In genomic region chr4:145298885-145299284, GRCh38 we compare ENCODE assay signal across 10 cellular contexts.
DNase-seq lines count a peak whose midpoint lies in the region; ATAC-seq, FAIRE-seq and TF ChIP-seq lines count a peak whose summit lies in the region.
"Had no signal": no experiment of that assay in that cellular context is flagged by ENCODE, and none has a peak within 500 bp of the region (broad histone marks: within the 10 kb centered on the region; RNA-seq: fewer than 3 reads in every experiment).

No MANE protein-coding gene starts in this region.

- DNase-seq in LoVo (ENCODE audit: low spot score) = peak; percentile 18
- DNase-seq in endothelial cell of umbilical vein (ENCODE audit: low read depth, low spot score) = peak; percentile 30
- DNase-seq in heart left ventricle = no peak
- no peak for DNase-seq in NOMO-1 treated with DMSO at 0.1 percent for 48 hours (lab: John Stamatoyannopoulos, UW; ENCODE audit: unreplicated experiment)
- DNase-seq in GM19239 (ENCODE audit: insufficient read length, low spot score) = no peak
- no peak for DNase-seq in SIG-M5 (lab: John Stamatoyannopoulos, UW)

- H3K4me2 ChIP-seq in endothelial cell of umbilical vein (ENCODE audit: insufficient read depth, low read length) = no peak overlapping the region
- H3K4me2 ChIP-seq: GM23338 had no signal

- TF ChIP-seq CTCF in endothelial cell of umbilical vein (IDR thresholded peaks at IDR 0.05; ENCODE audit: extremely low read depth in 1 of 2, insufficient read depth in 1 of 2, low read depth in 1 of 2, low read length in 2 of 2) (no peak), heart left ventricle (IDR thresholded peaks at IDR 0.05) (no peak)

- no peak overlapping the region for H2AFZ ChIP-seq in endothelial cell of umbilical vein (ENCODE audit: low read depth, low read length)
- H2AFZ ChIP-seq: GM23338 had no signal

- H4K20me1 ChIP-seq in endothelial cell of umbilical vein (replicated peaks; ENCODE audit: control insufficient read depth, extremely low read depth, insufficient read depth, low read length) = no peaks in the 10 kb centered on the region

- no peaks in the 10 kb centered on the region for H3K9me1 ChIP-seq in endothelial cell of umbilical vein (replicated peaks; ENCODE audit: control insufficient read depth, extremely low read depth, insufficient read depth, low read length)

- no peak overlapping the region for H3K4me3 ChIP-seq in endothelial cell of umbilical vein (replicated peaks in 1 of 3; ENCODE audit: insufficient read depth in 1 of 3, low read depth in 1 of 3, low read length in 3 of 3)
- H3K4me3 ChIP-seq in heart left ventricle = no peak overlapping the region
- H3K4me3 ChIP-seq: GM23338, lung had no signal

- dilution Hi-C loops in endothelial cell of umbilical vein (cut with MboI; ENCODE audit: extremely low pct_ligation_motif_present, low sequenced_read_pairs) = no loop called here

- 51 to 62% (median 53%) methylated on average over 2 of the region's 2 CpGs for WGBS in heart left ventricle, 4 donors

- intact Hi-C loops in endothelial cell of umbilical vein (cut with micrococcal nuclease) = no loop called here
- intact Hi-C loops in heart left ventricle (cut with DNase I) = no loop called here

- H3K27ac ChIP-seq in endothelial cell of umbilical vein (ENCODE audit: insufficient read depth, low read depth, low read length) (no peak overlapping the region), heart left ventricle (no peak overlapping the region)

- H3K79me2 ChIP-seq in endothelial cell of umbilical vein (ENCODE audit: control insufficient read depth, insufficient read depth, low read length) = no peaks in the 10 kb centered on the region

- H3K27me3 ChIP-seq in endothelial cell of umbilical vein (ENCODE audit: control insufficient read depth in 2 of 2, insufficient read depth in 2 of 2, low read length in 2 of 2) (peaks cover 0 to 4% of the 10 kb centered on the region in 2 experiments), heart left ventricle (no peaks in the 10 kb centered on the region)

- no TSS peak for BruUV-seq in endothelial cell of umbilical vein (replicated peaks; lab: Mats Ljungman, UMichigan)

- H3K36me3 ChIP-seq in endothelial cell of umbilical vein (ENCODE audit: control insufficient read depth in 2 of 2, extremely low read depth in 1 of 2, insufficient read depth in 2 of 2, low read length in 2 of 2) = no peaks in the 10 kb centered on the region
- no peaks in the 10 kb centered on the region for H3K36me3 ChIP-seq in heart left ventricle

- H3K9me3 ChIP-seq in endothelial cell of umbilical vein (replicated peaks; ENCODE audit: control insufficient read depth, insufficient read depth, low read length) = no peaks in the 10 kb centered on the region
- H3K9me3 ChIP-seq in heart left ventricle = no peaks in the 10 kb centered on the region

- ATAC-seq in GM18498 (IDR thresholded peaks at IDR 0.05; ENCODE audit: unreplicated experiment) = peak; percentile 50
- ATAC-seq in GM21786 (IDR thresholded peaks at IDR 0.05; ENCODE audit: unreplicated experiment) = peak; percentile 34
- ATAC-seq in heart left ventricle = no peak
- ATAC-seq: GM23338 had no signal

- no peak overlapping the region for H3K9ac ChIP-seq in endothelial cell of umbilical vein (replicated peaks; ENCODE audit: extremely low read depth, insufficient read depth, low read length)

- POLR2A ChIA-PET in endothelial cell of umbilical vein (lab: Charles Lee) = no interaction called here

- TF ChIP-seq POLR2A in endothelial cell of umbilical vein (IDR thresholded peaks at IDR 0.05; ENCODE audit: low read depth, low read length) = no peak
- no peak for TF ChIP-seq POLR2A in heart left ventricle (IDR thresholded peaks at IDR 0.05)

- CTCF ChIA-PET in endothelial cell of umbilical vein (lab: Charles Lee) = no interaction called here

- FAIRE-seq in endothelial cell of umbilical vein (lab: Jason Lieb, UNC) (no peak), GM19239 (lab: Jason Lieb, UNC) (no peak)

- H3K4me1 ChIP-seq in endothelial cell of umbilical vein (ENCODE audit: control insufficient read depth, extremely low read depth, insufficient read depth, low read length) (no peaks in the 10 kb centered on the region), heart left ventricle (peaks cover 0 to 8% (median 0%) of the 10 kb centered on the region in 12 donors)

TF ChIP-seq in endothelial cell of umbilical vein, 7 proteins besides CTCF, POLR2A, EP300 and RAD21:
- TF ChIP-seq MAX (IDR thresholded peaks at IDR 0.05; ENCODE audit: insufficient read depth, insufficient read length) = no peak

Comparison
In these comparisons a context has a peak if more than half of its experiments do, and no peak if none do; other contexts are left out.
1. ATAC-seq: peak in GM18498 (single experiment) and GM21786 (single experiment); none in heart left ventricle (0 of 4).
2. DNase-seq: peak in LoVo (single experiment) and endothelial cell of umbilical vein (single experiment); none in heart left ventricle (0 of 5), NOMO-1 treated with DMSO at 0.1 percent for 48 hours (single experiment), GM19239 (single experiment) and SIG-M5 (single experiment).